Comparison of ENCODE assay signal across 21 cellular contexts in genomic region chr19:38793671-38794070, GRCh38. TPM values are rescaled to one million over a fixed set of nuclear protein-coding genes. Genes with fewer than 3 reads are reported as not detected.
DNase-seq lines count a peak whose midpoint lies in the region; ATAC-seq and TF ChIP-seq lines count a peak whose summit lies in the region.
"Had no signal": no experiment of that assay in that cellular context is flagged by ENCODE, and none has a peak within 500 bp of the region (broad histone marks: within the 10 kb centered on the region; RNA-seq: fewer than 3 reads in every experiment).

No MANE protein-coding gene starts in this region.

- ATAC-seq in HG03354 (IDR thresholded peaks at IDR 0.05; ENCODE audit: poor library complexity, severe bottlenecking, unreplicated experiment), result no peak
- ATAC-seq in GM21390 (IDR thresholded peaks at IDR 0.05; ENCODE audit: unreplicated experiment), result no peak
- ATAC-seq: HCT116 had no signal

- no peak overlapping the region for H3K27ac ChIP-seq in CD8-positive, alpha-beta memory T cell (ENCODE audit: low read depth, low read length)
- H3K27ac ChIP-seq in RWPE1, result peak overlapping the region; percentile 90
- peak overlapping the region; percentile 36 to 91 for H3K27ac ChIP-seq in esophagus (ENCODE audit: low read depth in 2 of 2, low read length in 1 of 2)
- peak overlapping the region; percentile 66 for H3K27ac ChIP-seq in smooth muscle cell (ENCODE audit: low read depth)
- H3K27ac ChIP-seq: GM23248, KMS-11 had no signal

- no peak overlapping the region for H3K9ac ChIP-seq in smooth muscle cell (ENCODE audit: low read depth)
- H3K9ac ChIP-seq: GM23248, KMS-11 had no signal

- no peak overlapping the region for H3K4me2 ChIP-seq in smooth muscle cell
- H3K4me2 ChIP-seq: KMS-11 had no signal

- peak overlapping the region in 5 of 7 donors; percentile 39 to 92 (median 69) for H3K4me3 Mint-ChIP-seq in CD8-positive, alpha-beta memory T cell

- POLR2A ChIA-PET in CD8-positive, alpha-beta memory T cell (lab: Charles Lee), result interaction anchor here (0.7 kb wide), 1 partner anchor 315 kb away, joined by 11 read pairs; no protein-coding TSS in a partner anchor
- POLR2A ChIA-PET in RWPE1 (lab: Yijun Ruan, JAX; ENCODE audit: low non-redundant PET), result no interaction called here

- peak overlapping the region in 1 of 8 donors; percentile 80 for H3K27ac Mint-ChIP-seq in CD8-positive, alpha-beta memory T cell

- H3K27me3 ChIP-seq in CD8-positive, alpha-beta memory T cell (ENCODE audit: insufficient read depth, low read length, poor library complexity, severe bottlenecking), result no peaks in the 10 kb centered on the region
- H3K27me3 ChIP-seq in esophagus (ENCODE audit: control insufficient read depth in 1 of 2, insufficient read depth in 2 of 2, low read length in 2 of 2) (no peaks in the 10 kb centered on the region), smooth muscle cell (ENCODE audit: low read depth) (no peaks in the 10 kb centered on the region)

- H4K20me1 ChIP-seq in smooth muscle cell (ENCODE audit: low read depth), result no peaks in the 10 kb centered on the region

- no peaks in the 10 kb centered on the region for H3K36me3 Mint-ChIP-seq in CD8-positive, alpha-beta memory T cell
- H3K36me3 Mint-ChIP-seq: CD4-positive, alpha-beta memory T cell had no signal

- no peaks in the 10 kb centered on the region for H3K9me3 ChIP-seq in CD8-positive, alpha-beta memory T cell (ENCODE audit: low read length)
- no peaks in the 10 kb centered on the region for H3K9me3 ChIP-seq in esophagus (ENCODE audit: control insufficient read depth in 2 of 2, insufficient read depth in 1 of 2, low read depth in 1 of 2, low read length in 1 of 2)
- H3K9me3 ChIP-seq in smooth muscle cell (replicated peaks; ENCODE audit: low read depth), result no peaks in the 10 kb centered on the region

- DNase-seq in CD8-positive, alpha-beta memory T cell, result no peak
- DNase-seq in RWPE1 (ENCODE audit: low spot score) (no peak), smooth muscle cell (lab: John Stamatoyannopoulos, UW; ENCODE audit: unreplicated experiment) (no peak), dermis blood vessel endothelial cell (no peak)
- DNase-seq: ACHN; AML-193; CD4-positive, alpha-beta memory T cell; NCI-H1092; NCI-H2081 treated with DMSO at 0.1 percent for 48 hours; NCI-H510A; NCI-H774 had no signal

- no peak overlapping the region for H3K4me3 ChIP-seq in CD8-positive, alpha-beta memory T cell (ENCODE audit: low read length)
- H3K4me3 ChIP-seq in esophagus (ENCODE audit: low read depth in 1 of 2, low read length in 2 of 2) (no peak overlapping the region), smooth muscle cell (no peak overlapping the region)
- H3K4me3 ChIP-seq: GM23248, PC-9 had no signal

- no peaks in the 10 kb centered on the region for H3K9me3 Mint-ChIP-seq in CD8-positive, alpha-beta memory T cell
- H3K9me3 Mint-ChIP-seq: CD4-positive, alpha-beta memory T cell had no signal

- no peak overlapping the region for H2AFZ ChIP-seq in smooth muscle cell (ENCODE audit: low read depth)
- H2AFZ ChIP-seq: PC-9 had no signal

- H3K4me1 ChIP-seq in CD8-positive, alpha-beta memory T cell (ENCODE audit: insufficient read depth, low read length), result no peaks in the 10 kb centered on the region
- H3K4me1 ChIP-seq in esophagus (ENCODE audit: control insufficient read depth in 2 of 2, insufficient read depth in 2 of 2, low read length in 1 of 2), result peaks cover 0 to 7% of the 10 kb centered on the region in 2 donors
- no peaks in the 10 kb centered on the region for H3K4me1 ChIP-seq in smooth muscle cell (ENCODE audit: low read depth)

- H3K4me1 Mint-ChIP-seq in CD8-positive, alpha-beta memory T cell, result peaks cover 4 to 9% (median 6%) of the 10 kb centered on the region in 3 donors

- H3K79me2 ChIP-seq in smooth muscle cell (ENCODE audit: low read depth), result no peaks in the 10 kb centered on the region

- CTCF ChIA-PET in CD8-positive, alpha-beta memory T cell (lab: Charles Lee), result interaction anchor here (1.0 to 1.4 kb wide), 2 partner anchors 24 to 137 kb away, joined by 3 to 5 read pairs; partner anchors contain the start of genes MRPS12 and SARS2
- CTCF ChIA-PET in RWPE1 (lab: Yijun Ruan, JAX), result interaction anchor here (0.6 kb wide), 1 partner anchor 391 kb away, joined by 3 read pairs; the partner anchor contains the start of gene FAM98C

- TF ChIP-seq CTCF in RWPE1 (conservative IDR thresholded peaks at IDR 0.05; ENCODE audit: low read depth) (no peak), smooth muscle cell (IDR thresholded peaks at IDR 0.05; ENCODE audit: borderline replicate concordance, insufficient read depth, poor library complexity, severe bottlenecking) (no peak)

- WGBS in esophagus, 2 donors, result 72 to 73% methylated on average over 5 of the region's 5 CpGs
- 93% methylated on average over 5 of the region's 5 CpGs for WGBS in smooth muscle cell (ENCODE audit: low lambda C conversion rate)

- no peaks in the 10 kb centered on the region for H3K36me3 ChIP-seq in CD8-positive, alpha-beta memory T cell (ENCODE audit: insufficient read depth, low read length)
- H3K36me3 ChIP-seq in esophagus (ENCODE audit: control insufficient read depth in 2 of 2, insufficient read depth in 2 of 2, low read length in 1 of 2) (no peaks in the 10 kb centered on the region), smooth muscle cell (ENCODE audit: low read depth) (no peaks in the 10 kb centered on the region)

- H3K27me3 Mint-ChIP-seq in CD8-positive, alpha-beta memory T cell, result no peaks in the 10 kb centered on the region
- H3K27me3 Mint-ChIP-seq: CD4-positive, alpha-beta memory T cell had no signal

- no peaks in the 10 kb centered on the region for H3F3A ChIP-seq in smooth muscle cell (ENCODE audit: low read depth)

RNA-seq across cellular contexts. Expression of gene LGALS7B, which starts 4.7 kb away (rescaled TPM):
- not detected for total RNA-seq in CD8-positive, alpha-beta memory T cell
- polyA plus RNA-seq in CD8-positive, alpha-beta memory T cell, result not detected
- polyA plus RNA-seq in esophagus, result 1,000 to 10,000 TPM; 3,260 to 6,105 TPM
- 3.0 TPM in 1 of 2 replicates, not detected in the other for total RNA-seq in smooth muscle cell
- 0.56 TPM in 1 of 2 replicates, not detected in the other for polyA plus RNA-seq in smooth muscle cell
- 1.4 TPM in 1 of 2 replicates, not detected in the other for total RNA-seq in dermis blood vessel endothelial cell
- total RNA-seq: CD4-positive, alpha-beta memory T cell; G401; GM23248; M059J; PC-9; SK-MEL-5 had no signal
- polyA plus RNA-seq: CD4-positive, alpha-beta memory T cell; GM23248 had no signal

RNA-seq across cellular contexts. Expression of gene LGALS4, which starts 19.1 kb away (rescaled TPM):
- 1 to 10 TPM; 1.2 to 1.8 TPM for total RNA-seq in CD8-positive, alpha-beta memory T cell
- polyA plus RNA-seq in CD8-positive, alpha-beta memory T cell, result 0.44 TPM
- polyA plus RNA-seq in esophagus (1 to 10 TPM in 1 of 2 donors, under 1 TPM in 1; 0.66 to 2.3 TPM), smooth muscle cell (1.3 and 2.4 TPM in 2 replicates)
- total RNA-seq in smooth muscle cell (not detected in 2 replicates), dermis blood vessel endothelial cell (not detected in 2 replicates)
- total RNA-seq: G401, GM23248, M059J, SK-MEL-5 had no signal
- polyA plus RNA-seq: CD4-positive, alpha-beta memory T cell had no signal

RNA-seq across cellular contexts. Expression of gene LGALS7, which starts 20.4 kb away (rescaled TPM):
- not detected for total RNA-seq in CD8-positive, alpha-beta memory T cell
- not detected for polyA plus RNA-seq in CD8-positive, alpha-beta memory T cell
- polyA plus RNA-seq in esophagus, result 1,000 to 10,000 TPM in 1 of 2 donors, 100 to 1,000 TPM in 1; 405 to 2,874 TPM
- total RNA-seq in smooth muscle cell, result not detected in 2 replicates
- 3.4 TPM in 1 of 2 replicates, not detected in the other for polyA plus RNA-seq in smooth muscle cell
- total RNA-seq in dermis blood vessel endothelial cell, result not detected in 2 replicates
- total RNA-seq: CD4-positive, alpha-beta memory T cell; G401; GM23248; M059J; SK-MEL-5 had no signal
- polyA plus RNA-seq: CD4-positive, alpha-beta memory T cell; GM23248 had no signal

RNA-seq across cellular contexts. Expression of gene ECH1, which starts 37.9 kb away (rescaled TPM):
- 100 to 1,000 TPM; 111 to 114 TPM for total RNA-seq in CD8-positive, alpha-beta memory T cell
- 272 TPM for polyA plus RNA-seq in CD8-positive, alpha-beta memory T cell
- polyA plus RNA-seq in esophagus, result 100 to 1,000 TPM; 108 to 215 TPM
- total RNA-seq in smooth muscle cell, result 41.4 and 47.6 TPM in 2 replicates
- polyA plus RNA-seq in smooth muscle cell, result 142 and 154 TPM in 2 replicates
- total RNA-seq in dermis blood vessel endothelial cell, result 27.6 and 32.0 TPM in 2 replicates

RNA-seq across cellular contexts. Expression of gene CAPN12, which starts 49.4 kb away (rescaled TPM):
- 1 to 10 TPM; 5.2 to 5.3 TPM for total RNA-seq in CD8-positive, alpha-beta memory T cell
- 19.5 TPM for polyA plus RNA-seq in CD8-positive, alpha-beta memory T cell
- 10 to 100 TPM in 1 of 2 donors, 1 to 10 TPM in 1; 4.1 to 12.3 TPM for polyA plus RNA-seq in esophagus
- total RNA-seq in smooth muscle cell, result 3.2 and 5.5 TPM in 2 replicates
- 1.4 and 6.5 TPM in 2 replicates for polyA plus RNA-seq in smooth muscle cell
- total RNA-seq in dermis blood vessel endothelial cell, result 0.05 TPM in 1 of 2 replicates, not detected in the other
- total RNA-seq: SK-MEL-5 had no signal
